Comparison of ENCODE assay signal across 9 cellular contexts in the genomic region with DNA sequence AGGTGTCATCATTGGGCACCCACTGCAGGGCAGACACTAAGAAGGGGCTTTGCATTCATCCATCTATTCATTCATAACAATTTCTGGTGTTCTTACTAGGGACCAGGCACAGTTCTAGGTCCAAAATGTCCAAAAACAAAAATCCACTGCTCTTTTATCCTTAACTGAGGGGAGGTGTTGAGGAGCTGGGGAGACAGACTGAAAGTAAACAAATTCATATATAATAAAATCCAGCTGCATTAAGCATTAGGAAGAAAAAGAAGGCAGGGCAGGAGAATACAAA. TPM values are rescaled to one million over a fixed set of nuclear protein-coding genes. Genes with fewer than 3 reads are reported as not detected.
A peak's percentile ranks its signal among the peaks of the same experiment; 100 is the strongest.
DNase-seq lines count a peak whose midpoint lies in the region; ATAC-seq, FAIRE-seq and TF ChIP-seq lines count a peak whose summit lies in the region.
"Had no signal": no experiment of that assay in that cellular context is flagged by ENCODE, and none has a peak within 500 bp of the region (broad histone marks: within the 10 kb centered on the region; RNA-seq: fewer than 3 reads in every experiment).

No MANE protein-coding gene starts in this region.

- POLR2A ChIA-PET in A549 (lab: Yijun Ruan, JAX) (no interaction called here), HEK293T (lab: Yijun Ruan, JAX) (interaction anchor here (0.6 kb wide), 1 partner anchor 29 kb away, joined by 3 read pairs; no protein-coding TSS in a partner anchor)
- POLR2A ChIA-PET in naive thymus-derived CD4-positive, alpha-beta T cell (lab: Charles Lee): interaction anchor here (0.6 to 1.5 kb wide), 4 partner anchors 13 to 1272 kb away, joined by 3 to 4 read pairs (median 4); a partner anchor contains a TSS

- TF ChIP-seq EP300 in A549 (IDR thresholded peaks at IDR 0.05): no peak

- H3K36me3 Mint-ChIP-seq in dendritic cell treated with granulocyte-macrophage colony-stimulating factor and Interleukin-4, amounts not matched to agents 40 ng/mL and 50 ng/mL, for 4 days (ENCODE audit: low read depth): peaks cover 22% of the 10 kb centered on the region
- H3K36me3 Mint-ChIP-seq in naive thymus-derived CD4-positive, alpha-beta T cell: peaks cover 5 to 26% (median 10%) of the 10 kb centered on the region in 5 donors

- H3K27me3 Mint-ChIP-seq in dendritic cell treated with granulocyte-macrophage colony-stimulating factor and Interleukin-4, amounts not matched to agents 40 ng/mL and 50 ng/mL, for 4 days: peaks cover 4% of the 10 kb centered on the region
- no peaks in the 10 kb centered on the region for H3K27me3 Mint-ChIP-seq in naive thymus-derived CD4-positive, alpha-beta T cell

- H3K4me1 ChIP-seq in A549 (peaks cover 7% of the 10 kb centered on the region), HUES64 (ENCODE audit: insufficient read depth, low read length) (peaks cover 7% of the 10 kb centered on the region)
- peaks cover 55 to 58% of the 10 kb centered on the region in 2 donors for H3K4me1 ChIP-seq in naive thymus-derived CD4-positive, alpha-beta T cell (ENCODE audit: control insufficient read depth in 2 of 2, insufficient read depth in 2 of 2, low read length in 2 of 2)

- intact Hi-C loops in dendritic cell treated with granulocyte-macrophage colony-stimulating factor and Interleukin-4, amounts not matched to agents 40 ng/mL and 50 ng/mL, for 4 days (cut with micrococcal nuclease): loop anchor here (10.0 kb wide), 1 partner anchor 61 kb away; a partner anchor contains a TSS
- intact Hi-C loops in naive thymus-derived CD4-positive, alpha-beta T cell (cut with micrococcal nuclease): loop anchor here (2.0 to 10.0 kb wide), 13 partner anchors 142 to 1125 kb away; a partner anchor contains a TSS

- H3K27ac Mint-ChIP-seq in dendritic cell treated with granulocyte-macrophage colony-stimulating factor and Interleukin-4, amounts not matched to agents 40 ng/mL and 50 ng/mL, for 4 days: peak overlapping the region; percentile 68
- H3K27ac Mint-ChIP-seq in naive thymus-derived CD4-positive, alpha-beta T cell: peak overlapping the region; percentile 84 to 98 (median 90)

- H3K9me3 ChIP-seq in A549: no peaks in the 10 kb centered on the region
- no peaks in the 10 kb centered on the region for H3K9me3 ChIP-seq in HUES64 (ENCODE audit: insufficient read depth, low read depth, low read length)
- no peaks in the 10 kb centered on the region for H3K9me3 ChIP-seq in naive thymus-derived CD4-positive, alpha-beta T cell (ENCODE audit: control insufficient read depth in 2 of 3, low read length in 3 of 3)

- H3K27me3 ChIP-seq in HUES64 (ENCODE audit: insufficient read depth, low read length): peaks cover 46% of the 10 kb centered on the region
- H3K27me3 ChIP-seq in naive thymus-derived CD4-positive, alpha-beta T cell (ENCODE audit: control insufficient read depth in 2 of 2, insufficient read depth in 2 of 2, low read length in 2 of 2): no peaks in the 10 kb centered on the region

- H3K4me1 Mint-ChIP-seq in dendritic cell treated with granulocyte-macrophage colony-stimulating factor and Interleukin-4, amounts not matched to agents 40 ng/mL and 50 ng/mL, for 4 days (ENCODE audit: low read depth): peaks cover 63% of the 10 kb centered on the region
- H3K4me1 Mint-ChIP-seq in naive thymus-derived CD4-positive, alpha-beta T cell: peaks cover 60 to 75% (median 71%) of the 10 kb centered on the region in 7 donors

- H3K4me3 ChIP-seq in A549 (peak overlapping the region; percentile 83), HUES64 (ENCODE audit: low read length) (peak overlapping the region; percentile 61)
- peak overlapping the region; percentile 65 for H3K4me3 ChIP-seq in naive thymus-derived CD4-positive, alpha-beta T cell (ENCODE audit: low read length)

- no peak for TF ChIP-seq POLR2A in A549 (IDR thresholded peaks at IDR 0.05; ENCODE audit: low read length)
- TF ChIP-seq POLR2A in GM12892 (IDR thresholded peaks at IDR 0.05; ENCODE audit: low read depth, low read length): no peak

- CTCF ChIA-PET in A549 (lab: Yijun Ruan, JAX) (interaction anchor here (0.8 to 3.6 kb wide), 3 partner anchors 13 to 35 kb away, joined by 3 to 17 read pairs (median 3); no protein-coding TSS in a partner anchor), HEK293T (lab: Yijun Ruan, JAX) (interaction anchor here (0.6 kb wide), 1 partner anchor 1851 kb away, joined by 4 read pairs; no protein-coding TSS in a partner anchor)
- CTCF ChIA-PET in naive thymus-derived CD4-positive, alpha-beta T cell (lab: Charles Lee): interaction anchor here (1.9 kb wide), 1 partner anchor 13 kb away, joined by 7 read pairs; no protein-coding TSS in a partner anchor

- TF ChIP-seq RAD21 in A549 (conservative IDR thresholded peaks at IDR 0.05 in 1 of 2, IDR thresholded peaks at IDR 0.05 in 1 of 2): no peak

- TF ChIP-seq CTCF in A549 (IDR thresholded peaks at IDR 0.05): no peak

- no peak for ATAC-seq in A549
- no peak for ATAC-seq in naive thymus-derived CD4-positive, alpha-beta T cell
- ATAC-seq in GM19397 (IDR thresholded peaks at IDR 0.05; ENCODE audit: unreplicated experiment): no peak
- ATAC-seq in GM21360 (IDR thresholded peaks at IDR 0.05; ENCODE audit: unreplicated experiment): no peak

- FAIRE-seq in A549 (lab: Jason Lieb, UNC) (no peak), GM12892 (lab: Jason Lieb, UNC) (no peak)

- no peak overlapping the region for H3K9ac ChIP-seq in HUES64 (ENCODE audit: low read depth, low read length)

- H3K4me2 ChIP-seq in A549: peak overlapping the region; percentile 96

- DNase-seq in A549 (ENCODE audit: low read depth in 1 of 2, low spot score in 1 of 2) (no peak), HEK293T (ENCODE audit: extremely low spot score) (no peak), GM12892 (ENCODE audit: insufficient read length) (no peak)
- peak in 1 of 9 donors; percentile 7 for DNase-seq in naive thymus-derived CD4-positive, alpha-beta T cell
- DNase-seq: brain microvascular endothelial cell had no signal

- no peaks in the 10 kb centered on the region for H3K9me3 Mint-ChIP-seq in dendritic cell treated with granulocyte-macrophage colony-stimulating factor and Interleukin-4, amounts not matched to agents 40 ng/mL and 50 ng/mL, for 4 days
- H3K9me3 Mint-ChIP-seq in naive thymus-derived CD4-positive, alpha-beta T cell: peaks cover 0 to 2% (median 0%) of the 10 kb centered on the region in 11 donors

- H3K36me3 ChIP-seq in HUES64 (ENCODE audit: insufficient read depth, low read length): no peaks in the 10 kb centered on the region
- peaks cover 0 to 3% (median 0%) of the 10 kb centered on the region in 3 experiments for H3K36me3 ChIP-seq in naive thymus-derived CD4-positive, alpha-beta T cell (ENCODE audit: control insufficient read depth in 2 of 3, insufficient read depth in 3 of 3, low read length in 3 of 3)
- H3K36me3 ChIP-seq: brain microvascular endothelial cell had no signal

- peak overlapping the region; percentile 80 for H3K4me3 Mint-ChIP-seq in dendritic cell treated with granulocyte-macrophage colony-stimulating factor and Interleukin-4, amounts not matched to agents 40 ng/mL and 50 ng/mL, for 4 days
- peak overlapping the region; percentile 81 to 97 (median 90) for H3K4me3 Mint-ChIP-seq in naive thymus-derived CD4-positive, alpha-beta T cell

- H3K27ac ChIP-seq in A549 (no peak overlapping the region), HUES64 (ENCODE audit: low read depth, low read length) (no peak overlapping the region)
- peak overlapping the region; percentile 76 for H3K27ac ChIP-seq in naive thymus-derived CD4-positive, alpha-beta T cell (ENCODE audit: low read depth, low read length)
- H3K27ac ChIP-seq: brain microvascular endothelial cell had no signal

TF ChIP-seq in A549, 52 proteins besides CTCF, POLR2A, EP300 and RAD21 (continues in another document):
- TF ChIP-seq, protein P1, sequence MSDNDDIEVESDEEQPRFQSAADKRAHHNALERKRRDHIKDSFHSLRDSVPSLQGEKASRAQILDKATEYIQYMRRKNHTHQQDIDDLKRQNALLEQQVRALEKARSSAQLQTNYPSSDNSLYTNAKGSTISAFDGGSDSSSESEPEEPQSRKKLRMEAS (IDR thresholded peaks at IDR 0.05): no peak
- no peak for TF ChIP-seq ZSCAN20 (CRISPR knock-in tag; IDR thresholded peaks at IDR 0.05)
- TF ChIP-seq, protein P2, sequence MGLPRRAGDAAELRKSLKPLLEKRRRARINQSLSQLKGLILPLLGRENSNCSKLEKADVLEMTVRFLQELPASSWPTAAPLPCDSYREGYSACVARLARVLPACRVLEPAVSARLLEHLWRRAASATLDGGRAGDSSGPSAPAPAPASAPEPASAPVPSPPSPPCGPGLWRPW (IDR thresholded peaks at IDR 0.05): no peak

TF ChIP-seq in HEK293T, 16 proteins besides CTCF, POLR2A, EP300 and RAD21 (continues in another document):
- TF ChIP-seq FOXA1 (IDR thresholded peaks at IDR 0.05): no peak
- no peak for TF ChIP-seq ARNT (IDR thresholded peaks at IDR 0.05)
- no peak for TF ChIP-seq FOXM1 (IDR thresholded peaks at IDR 0.05; ENCODE audit: borderline replicate concordance)
- no peak for TF ChIP-seq SUZ12 (IDR thresholded peaks at IDR 0.05)
- TF ChIP-seq BHLHE40 (IDR thresholded peaks at IDR 0.05; ENCODE audit: borderline replicate concordance): no peak
- TF ChIP-seq ZNF384 (IDR thresholded peaks at IDR 0.05): no peak
- no peak for TF ChIP-seq SP1 (IDR thresholded peaks at IDR 0.05)
- TF ChIP-seq ELF4 (IDR thresholded peaks at IDR 0.05): no peak

RNA-seq across cellular contexts. Expression of a gene that starts 1.1 kb away (rescaled TPM):
- polyA plus RNA-seq in A549 (2011; rRNA removed): 4.6 and 5.5 TPM in 2 replicates
- 0.87 and 1.0 TPM in 2 replicates for polyA plus RNA-seq in A549 (2012; cell fraction: cytosol; rRNA removed)
- 0.22 and 0.55 TPM in 2 replicates for polyA plus RNA-seq in A549 (2012; cell fraction: nucleus; rRNA removed)
- polyA plus RNA-seq in A549 (2017; fragmentation: RNase III; extraction: RNeasy Plus Mini Kit Qiagen cat#74134 plus additional on column Dnase treatment): 2.3 to 2.8 TPM (median 2.7 TPM) in 3 replicates
- polyA minus RNA-seq in A549 (2011; rRNA and poly(A)+ RNA removed): 2.6 and 2.7 TPM in 2 replicates
- 9.5 TPM for polyA plus RNA-seq in HUES64 (2013, experiment 1 of 2)
- 9.3 TPM for polyA plus RNA-seq in HUES64 (2013, experiment 2 of 2)
- total RNA-seq in naive thymus-derived CD4-positive, alpha-beta T cell: 10 to 100 TPM; 28.5 to 72.8 (median 39.2) TPM
- polyA plus RNA-seq in naive thymus-derived CD4-positive, alpha-beta T cell: 10 to 100 TPM; 17.7 to 26.1 TPM
- polyA plus RNA-seq in GM12892 (2012; ENCODE audit: missing spikeins): 1.3 TPM

RNA-seq across cellular contexts. Expression of a gene that starts 29.5 kb away (rescaled TPM):
- polyA plus RNA-seq in A549 (2011; rRNA removed) (1.1 and 1.7 TPM in 2 replicates), A549 (2017; fragmentation: RNase III; extraction: RNeasy Plus Mini Kit Qiagen cat#74134 plus additional on column Dnase treatment) (1.6 to 1.7 TPM (median 1.7 TPM) in 3 replicates)
- 1.1 and 2.1 TPM in 2 replicates for polyA plus RNA-seq in A549 (2012; cell fraction: cytosol; rRNA removed)
- polyA plus RNA-seq in A549 (2012; cell fraction: nucleus; rRNA removed): 1.6 and 1.7 TPM in 2 replicates
- polyA minus RNA-seq in A549 (2011; rRNA and poly(A)+ RNA removed): 0.50 and 0.63 TPM in 2 replicates
- 8.8 TPM for polyA plus RNA-seq in HUES64 (2013, experiment 1 of 2)
- polyA plus RNA-seq in HUES64 (2013, experiment 2 of 2): 9.2 TPM
- 1 to 10 TPM in 1 of 5 experiments, under 1 TPM in 1, not detected in 3; 0.24 to 4.7 TPM for total RNA-seq in naive thymus-derived CD4-positive, alpha-beta T cell
- polyA plus RNA-seq in naive thymus-derived CD4-positive, alpha-beta T cell: under 1 TPM in 1 of 2 donors, not detected in 1; 0.60 TPM
- polyA plus RNA-seq in GM12892 (2012; ENCODE audit: missing spikeins): not detected
